In the genomic region with DNA sequence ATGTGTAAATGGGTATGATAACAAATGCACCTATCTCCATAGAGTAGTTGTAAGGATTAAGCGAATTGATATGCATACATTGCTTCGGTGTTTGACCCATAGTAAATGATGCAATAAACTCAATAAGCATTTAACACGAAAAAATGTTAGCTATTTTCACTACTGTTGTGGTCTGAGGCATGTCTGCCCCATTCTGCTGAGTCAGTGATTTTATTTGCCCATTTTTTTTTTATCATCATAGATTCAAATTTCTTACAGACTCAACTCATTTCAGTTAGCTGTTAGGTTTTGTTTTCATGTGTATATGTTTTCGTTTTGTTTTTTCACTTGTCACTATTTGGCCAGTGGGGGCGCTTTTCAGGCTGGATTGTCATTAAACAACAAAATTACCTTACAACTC, we compare ENCODE assay signal across 1 cellular context.
TF ChIP-seq lines count a peak whose summit lies in the region.

No MANE protein-coding gene starts in this region.

TF ChIP-seq in H1, 55 proteins besides CTCF, POLR2A, EP300 and RAD21:
- no peak for TF ChIP-seq JUN (IDR thresholded peaks at IDR 0.05; ENCODE audit: low read depth, low read length)
- peak; percentile 45; the same call in 1 of the 2 replicates for TF ChIP-seq MAFK (IDR thresholded peaks at IDR 0.05; ENCODE audit: low read depth, low read length)
